1 cellular context compared by ENCODE assay signal in the genomic region with DNA sequence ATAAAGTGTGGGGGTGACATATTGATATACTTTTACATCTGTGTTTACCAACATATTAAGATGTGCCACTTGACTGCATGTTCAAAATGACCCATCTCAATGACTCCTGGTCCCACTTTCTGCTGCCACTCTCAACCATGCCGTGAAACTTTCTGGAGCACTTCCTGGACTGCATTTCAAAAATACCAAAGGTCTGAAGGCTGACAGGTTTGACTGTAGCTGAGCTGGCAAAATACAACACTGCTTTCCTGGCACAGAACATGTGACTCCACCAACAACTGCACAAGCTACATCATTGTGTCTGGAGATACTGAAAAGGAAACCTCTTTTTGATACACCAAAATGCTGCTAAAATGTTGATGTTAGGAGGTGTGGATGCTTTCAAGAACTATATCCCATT.
TF ChIP-seq lines count a peak whose summit lies in the region.

No MANE protein-coding gene starts in this region.

TF ChIP-seq in HepG2, 621 proteins besides CTCF, POLR2A, EP300 and RAD21 (continued from another document):
- TF ChIP-seq, protein P1, sequence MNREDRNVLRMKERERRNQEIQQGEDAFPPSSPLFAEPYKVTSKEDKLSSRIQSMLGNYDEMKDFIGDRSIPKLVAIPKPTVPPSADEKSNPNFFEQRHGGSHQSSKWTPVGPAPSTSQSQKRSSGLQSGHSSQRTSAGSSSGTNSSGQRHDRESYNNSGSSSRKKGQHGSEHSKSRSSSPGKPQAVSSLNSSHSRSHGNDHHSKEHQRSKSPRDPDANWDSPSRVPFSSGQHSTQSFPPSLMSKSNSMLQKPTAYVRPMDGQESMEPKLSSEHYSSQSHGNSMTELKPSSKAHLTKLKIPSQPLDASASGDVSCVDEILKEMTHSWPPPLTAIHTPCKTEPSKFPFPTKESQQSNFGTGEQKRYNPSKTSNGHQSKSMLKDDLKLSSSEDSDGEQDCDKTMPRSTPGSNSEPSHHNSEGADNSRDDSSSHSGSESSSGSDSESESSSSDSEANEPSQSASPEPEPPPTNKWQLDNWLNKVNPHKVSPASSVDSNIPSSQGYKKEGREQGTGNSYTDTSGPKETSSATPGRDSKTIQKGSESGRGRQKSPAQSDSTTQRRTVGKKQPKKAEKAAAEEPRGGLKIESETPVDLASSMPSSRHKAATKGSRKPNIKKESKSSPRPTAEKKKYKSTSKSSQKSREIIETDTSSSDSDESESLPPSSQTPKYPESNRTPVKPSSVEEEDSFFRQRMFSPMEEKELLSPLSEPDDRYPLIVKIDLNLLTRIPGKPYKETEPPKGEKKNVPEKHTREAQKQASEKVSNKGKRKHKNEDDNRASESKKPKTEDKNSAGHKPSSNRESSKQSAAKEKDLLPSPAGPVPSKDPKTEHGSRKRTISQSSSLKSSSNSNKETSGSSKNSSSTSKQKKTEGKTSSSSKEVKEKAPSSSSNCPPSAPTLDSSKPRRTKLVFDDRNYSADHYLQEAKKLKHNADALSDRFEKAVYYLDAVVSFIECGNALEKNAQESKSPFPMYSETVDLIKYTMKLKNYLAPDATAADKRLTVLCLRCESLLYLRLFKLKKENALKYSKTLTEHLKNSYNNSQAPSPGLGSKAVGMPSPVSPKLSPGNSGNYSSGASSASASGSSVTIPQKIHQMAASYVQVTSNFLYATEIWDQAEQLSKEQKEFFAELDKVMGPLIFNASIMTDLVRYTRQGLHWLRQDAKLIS (CRISPR knock-in tag; IDR thresholded peaks at IDR 0.05): no peak
- no peak for TF ChIP-seq MBNL3 (CRISPR knock-in tag; conservative IDR thresholded peaks at IDR 0.05)
- TF ChIP-seq, protein P2, sequence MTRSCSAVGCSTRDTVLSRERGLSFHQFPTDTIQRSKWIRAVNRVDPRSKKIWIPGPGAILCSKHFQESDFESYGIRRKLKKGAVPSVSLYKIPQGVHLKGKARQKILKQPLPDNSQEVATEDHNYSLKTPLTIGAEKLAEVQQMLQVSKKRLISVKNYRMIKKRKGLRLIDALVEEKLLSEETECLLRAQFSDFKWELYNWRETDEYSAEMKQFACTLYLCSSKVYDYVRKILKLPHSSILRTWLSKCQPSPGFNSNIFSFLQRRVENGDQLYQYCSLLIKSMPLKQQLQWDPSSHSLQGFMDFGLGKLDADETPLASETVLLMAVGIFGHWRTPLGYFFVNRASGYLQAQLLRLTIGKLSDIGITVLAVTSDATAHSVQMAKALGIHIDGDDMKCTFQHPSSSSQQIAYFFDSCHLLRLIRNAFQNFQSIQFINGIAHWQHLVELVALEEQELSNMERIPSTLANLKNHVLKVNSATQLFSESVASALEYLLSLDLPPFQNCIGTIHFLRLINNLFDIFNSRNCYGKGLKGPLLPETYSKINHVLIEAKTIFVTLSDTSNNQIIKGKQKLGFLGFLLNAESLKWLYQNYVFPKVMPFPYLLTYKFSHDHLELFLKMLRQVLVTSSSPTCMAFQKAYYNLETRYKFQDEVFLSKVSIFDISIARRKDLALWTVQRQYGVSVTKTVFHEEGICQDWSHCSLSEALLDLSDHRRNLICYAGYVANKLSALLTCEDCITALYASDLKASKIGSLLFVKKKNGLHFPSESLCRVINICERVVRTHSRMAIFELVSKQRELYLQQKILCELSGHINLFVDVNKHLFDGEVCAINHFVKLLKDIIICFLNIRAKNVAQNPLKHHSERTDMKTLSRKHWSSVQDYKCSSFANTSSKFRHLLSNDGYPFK (CRISPR knock-in tag; IDR thresholded peaks at IDR 0.05; ENCODE audit: borderline replicate concordance): no peak
- no peak for TF ChIP-seq MTF2 (CRISPR knock-in tag; IDR thresholded peaks at IDR 0.05; ENCODE audit: borderline replicate concordance)
- TF ChIP-seq, protein P3, sequence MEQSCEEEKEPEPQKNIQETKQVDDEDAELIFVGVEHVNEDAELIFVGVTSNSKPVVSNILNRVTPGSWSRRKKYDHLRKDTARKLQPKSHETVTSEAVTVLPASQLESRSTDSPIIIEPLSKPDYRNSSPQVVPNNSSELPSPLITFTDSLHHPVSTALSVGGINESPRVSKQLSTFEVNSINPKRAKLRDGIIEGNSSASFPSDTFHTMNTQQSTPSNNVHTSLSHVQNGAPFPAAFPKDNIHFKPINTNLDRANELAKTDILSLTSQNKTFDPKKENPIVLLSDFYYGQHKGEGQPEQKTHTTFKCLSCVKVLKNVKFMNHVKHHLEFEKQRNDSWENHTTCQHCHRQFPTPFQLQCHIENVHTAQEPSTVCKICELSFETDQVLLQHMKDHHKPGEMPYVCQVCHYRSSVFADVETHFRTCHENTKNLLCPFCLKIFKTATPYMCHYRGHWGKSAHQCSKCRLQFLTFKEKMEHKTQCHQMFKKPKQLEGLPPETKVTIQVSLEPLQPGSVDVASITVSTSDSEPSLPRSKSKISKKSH (CRISPR knock-in tag; IDR thresholded peaks at IDR 0.05; ENCODE audit: borderline replicate concordance): no peak
- TF ChIP-seq, protein P4, sequence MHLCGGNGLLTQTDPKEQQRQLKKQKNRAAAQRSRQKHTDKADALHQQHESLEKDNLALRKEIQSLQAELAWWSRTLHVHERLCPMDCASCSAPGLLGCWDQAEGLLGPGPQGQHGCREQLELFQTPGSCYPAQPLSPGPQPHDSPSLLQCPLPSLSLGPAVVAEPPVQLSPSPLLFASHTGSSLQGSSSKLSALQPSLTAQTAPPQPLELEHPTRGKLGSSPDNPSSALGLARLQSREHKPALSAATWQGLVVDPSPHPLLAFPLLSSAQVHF (CRISPR knock-in tag; IDR thresholded peaks at IDR 0.05): no peak
- no peak for TF ChIP-seq ZNF777 (CRISPR knock-in tag; IDR thresholded peaks at IDR 0.05)
- no peak for TF ChIP-seq ZFAT (CRISPR knock-in tag; conservative IDR thresholded peaks at IDR 0.05)
- TF ChIP-seq FOXK2 (IDR thresholded peaks at IDR 0.05): no peak
- TF ChIP-seq, protein P5, sequence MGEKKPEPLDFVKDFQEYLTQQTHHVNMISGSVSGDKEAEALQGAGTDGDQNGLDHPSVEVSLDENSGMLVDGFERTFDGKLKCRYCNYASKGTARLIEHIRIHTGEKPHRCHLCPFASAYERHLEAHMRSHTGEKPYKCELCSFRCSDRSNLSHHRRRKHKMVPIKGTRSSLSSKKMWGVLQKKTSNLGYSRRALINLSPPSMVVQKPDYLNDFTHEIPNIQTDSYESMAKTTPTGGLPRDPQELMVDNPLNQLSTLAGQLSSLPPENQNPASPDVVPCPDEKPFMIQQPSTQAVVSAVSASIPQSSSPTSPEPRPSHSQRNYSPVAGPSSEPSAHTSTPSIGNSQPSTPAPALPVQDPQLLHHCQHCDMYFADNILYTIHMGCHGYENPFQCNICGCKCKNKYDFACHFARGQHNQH (CRISPR knock-in tag; IDR thresholded peaks at IDR 0.05): no peak
- TF ChIP-seq, protein P6, sequence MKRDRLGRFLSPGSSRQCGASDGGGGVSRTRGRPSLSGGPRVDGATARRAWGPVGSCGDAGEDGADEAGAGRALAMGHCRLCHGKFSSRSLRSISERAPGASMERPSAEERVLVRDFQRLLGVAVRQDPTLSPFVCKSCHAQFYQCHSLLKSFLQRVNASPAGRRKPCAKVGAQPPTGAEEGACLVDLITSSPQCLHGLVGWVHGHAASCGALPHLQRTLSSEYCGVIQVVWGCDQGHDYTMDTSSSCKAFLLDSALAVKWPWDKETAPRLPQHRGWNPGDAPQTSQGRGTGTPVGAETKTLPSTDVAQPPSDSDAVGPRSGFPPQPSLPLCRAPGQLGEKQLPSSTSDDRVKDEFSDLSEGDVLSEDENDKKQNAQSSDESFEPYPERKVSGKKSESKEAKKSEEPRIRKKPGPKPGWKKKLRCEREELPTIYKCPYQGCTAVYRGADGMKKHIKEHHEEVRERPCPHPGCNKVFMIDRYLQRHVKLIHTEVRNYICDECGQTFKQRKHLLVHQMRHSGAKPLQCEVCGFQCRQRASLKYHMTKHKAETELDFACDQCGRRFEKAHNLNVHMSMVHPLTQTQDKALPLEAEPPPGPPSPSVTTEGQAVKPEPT (CRISPR knock-in tag; IDR thresholded peaks at IDR 0.05; ENCODE audit: low read depth): no peak
TF ChIP-seq in HepG2: peak in this region for 0.
